1 cellular context compared by ENCODE assay signal in genomic region chr13:99969934-99970760, GRCh38.
A peak's percentile ranks its signal among the peaks of the same experiment; 100 is the strongest.
TF ChIP-seq lines count a peak whose summit lies in the region.

No MANE protein-coding gene starts in this region.

TF ChIP-seq in H1, 55 proteins besides CTCF, POLR2A, EP300 and RAD21:
- TF ChIP-seq SP2 (IDR thresholded peaks at IDR 0.05; ENCODE audit: low read length): no peak
- peak; percentile 22; the same call in 1 of the 2 replicates for TF ChIP-seq PHF8 (conservative IDR thresholded peaks at IDR 0.05; ENCODE audit: low read depth, low read length)
- no peak for TF ChIP-seq RXRA (IDR thresholded peaks at IDR 0.05; ENCODE audit: insufficient read depth, low read depth, low read length)
- peak; percentile 70; the same call in 1 of the 2 replicates for TF ChIP-seq MAX (IDR thresholded peaks at IDR 0.05)
- TF ChIP-seq JUN (IDR thresholded peaks at IDR 0.05; ENCODE audit: low read depth, low read length): no peak
- TF ChIP-seq SP1 (IDR thresholded peaks at IDR 0.05; ENCODE audit: low read depth, low read length): no peak
- TF ChIP-seq SAP30 (IDR thresholded peaks at IDR 0.05; ENCODE audit: insufficient read depth, insufficient replicate concordance, low read length): peak; percentile 41
- no peak for TF ChIP-seq FOSL1 (IDR thresholded peaks at IDR 0.05; ENCODE audit: insufficient read depth, low read depth, low read length)
- TF ChIP-seq ZNF274 (IDR thresholded peaks at IDR 0.05; ENCODE audit: borderline replicate concordance, extremely low read depth, low read length): no peak
- TF ChIP-seq POLR2AphosphoS5 (IDR thresholded peaks at IDR 0.05; ENCODE audit: low read depth, low read length): no peak
- no peak for TF ChIP-seq SUZ12 (IDR thresholded peaks at IDR 0.05; ENCODE audit: low read length)
- no peak for TF ChIP-seq CBX8 (IDR thresholded peaks at IDR 0.05; ENCODE audit: borderline replicate concordance, low read depth, low read length)
- peak; percentile 18; the same call in 1 of the 2 replicates for TF ChIP-seq TBP (IDR thresholded peaks at IDR 0.05; ENCODE audit: low read depth, low read length)
- no peak for TF ChIP-seq YY1 (IDR thresholded peaks at IDR 0.05; ENCODE audit: low read depth, low read length)
- no peak for TF ChIP-seq TEAD4 (IDR thresholded peaks at IDR 0.05; ENCODE audit: low read depth, low read length)
- TF ChIP-seq, protein P1, sequence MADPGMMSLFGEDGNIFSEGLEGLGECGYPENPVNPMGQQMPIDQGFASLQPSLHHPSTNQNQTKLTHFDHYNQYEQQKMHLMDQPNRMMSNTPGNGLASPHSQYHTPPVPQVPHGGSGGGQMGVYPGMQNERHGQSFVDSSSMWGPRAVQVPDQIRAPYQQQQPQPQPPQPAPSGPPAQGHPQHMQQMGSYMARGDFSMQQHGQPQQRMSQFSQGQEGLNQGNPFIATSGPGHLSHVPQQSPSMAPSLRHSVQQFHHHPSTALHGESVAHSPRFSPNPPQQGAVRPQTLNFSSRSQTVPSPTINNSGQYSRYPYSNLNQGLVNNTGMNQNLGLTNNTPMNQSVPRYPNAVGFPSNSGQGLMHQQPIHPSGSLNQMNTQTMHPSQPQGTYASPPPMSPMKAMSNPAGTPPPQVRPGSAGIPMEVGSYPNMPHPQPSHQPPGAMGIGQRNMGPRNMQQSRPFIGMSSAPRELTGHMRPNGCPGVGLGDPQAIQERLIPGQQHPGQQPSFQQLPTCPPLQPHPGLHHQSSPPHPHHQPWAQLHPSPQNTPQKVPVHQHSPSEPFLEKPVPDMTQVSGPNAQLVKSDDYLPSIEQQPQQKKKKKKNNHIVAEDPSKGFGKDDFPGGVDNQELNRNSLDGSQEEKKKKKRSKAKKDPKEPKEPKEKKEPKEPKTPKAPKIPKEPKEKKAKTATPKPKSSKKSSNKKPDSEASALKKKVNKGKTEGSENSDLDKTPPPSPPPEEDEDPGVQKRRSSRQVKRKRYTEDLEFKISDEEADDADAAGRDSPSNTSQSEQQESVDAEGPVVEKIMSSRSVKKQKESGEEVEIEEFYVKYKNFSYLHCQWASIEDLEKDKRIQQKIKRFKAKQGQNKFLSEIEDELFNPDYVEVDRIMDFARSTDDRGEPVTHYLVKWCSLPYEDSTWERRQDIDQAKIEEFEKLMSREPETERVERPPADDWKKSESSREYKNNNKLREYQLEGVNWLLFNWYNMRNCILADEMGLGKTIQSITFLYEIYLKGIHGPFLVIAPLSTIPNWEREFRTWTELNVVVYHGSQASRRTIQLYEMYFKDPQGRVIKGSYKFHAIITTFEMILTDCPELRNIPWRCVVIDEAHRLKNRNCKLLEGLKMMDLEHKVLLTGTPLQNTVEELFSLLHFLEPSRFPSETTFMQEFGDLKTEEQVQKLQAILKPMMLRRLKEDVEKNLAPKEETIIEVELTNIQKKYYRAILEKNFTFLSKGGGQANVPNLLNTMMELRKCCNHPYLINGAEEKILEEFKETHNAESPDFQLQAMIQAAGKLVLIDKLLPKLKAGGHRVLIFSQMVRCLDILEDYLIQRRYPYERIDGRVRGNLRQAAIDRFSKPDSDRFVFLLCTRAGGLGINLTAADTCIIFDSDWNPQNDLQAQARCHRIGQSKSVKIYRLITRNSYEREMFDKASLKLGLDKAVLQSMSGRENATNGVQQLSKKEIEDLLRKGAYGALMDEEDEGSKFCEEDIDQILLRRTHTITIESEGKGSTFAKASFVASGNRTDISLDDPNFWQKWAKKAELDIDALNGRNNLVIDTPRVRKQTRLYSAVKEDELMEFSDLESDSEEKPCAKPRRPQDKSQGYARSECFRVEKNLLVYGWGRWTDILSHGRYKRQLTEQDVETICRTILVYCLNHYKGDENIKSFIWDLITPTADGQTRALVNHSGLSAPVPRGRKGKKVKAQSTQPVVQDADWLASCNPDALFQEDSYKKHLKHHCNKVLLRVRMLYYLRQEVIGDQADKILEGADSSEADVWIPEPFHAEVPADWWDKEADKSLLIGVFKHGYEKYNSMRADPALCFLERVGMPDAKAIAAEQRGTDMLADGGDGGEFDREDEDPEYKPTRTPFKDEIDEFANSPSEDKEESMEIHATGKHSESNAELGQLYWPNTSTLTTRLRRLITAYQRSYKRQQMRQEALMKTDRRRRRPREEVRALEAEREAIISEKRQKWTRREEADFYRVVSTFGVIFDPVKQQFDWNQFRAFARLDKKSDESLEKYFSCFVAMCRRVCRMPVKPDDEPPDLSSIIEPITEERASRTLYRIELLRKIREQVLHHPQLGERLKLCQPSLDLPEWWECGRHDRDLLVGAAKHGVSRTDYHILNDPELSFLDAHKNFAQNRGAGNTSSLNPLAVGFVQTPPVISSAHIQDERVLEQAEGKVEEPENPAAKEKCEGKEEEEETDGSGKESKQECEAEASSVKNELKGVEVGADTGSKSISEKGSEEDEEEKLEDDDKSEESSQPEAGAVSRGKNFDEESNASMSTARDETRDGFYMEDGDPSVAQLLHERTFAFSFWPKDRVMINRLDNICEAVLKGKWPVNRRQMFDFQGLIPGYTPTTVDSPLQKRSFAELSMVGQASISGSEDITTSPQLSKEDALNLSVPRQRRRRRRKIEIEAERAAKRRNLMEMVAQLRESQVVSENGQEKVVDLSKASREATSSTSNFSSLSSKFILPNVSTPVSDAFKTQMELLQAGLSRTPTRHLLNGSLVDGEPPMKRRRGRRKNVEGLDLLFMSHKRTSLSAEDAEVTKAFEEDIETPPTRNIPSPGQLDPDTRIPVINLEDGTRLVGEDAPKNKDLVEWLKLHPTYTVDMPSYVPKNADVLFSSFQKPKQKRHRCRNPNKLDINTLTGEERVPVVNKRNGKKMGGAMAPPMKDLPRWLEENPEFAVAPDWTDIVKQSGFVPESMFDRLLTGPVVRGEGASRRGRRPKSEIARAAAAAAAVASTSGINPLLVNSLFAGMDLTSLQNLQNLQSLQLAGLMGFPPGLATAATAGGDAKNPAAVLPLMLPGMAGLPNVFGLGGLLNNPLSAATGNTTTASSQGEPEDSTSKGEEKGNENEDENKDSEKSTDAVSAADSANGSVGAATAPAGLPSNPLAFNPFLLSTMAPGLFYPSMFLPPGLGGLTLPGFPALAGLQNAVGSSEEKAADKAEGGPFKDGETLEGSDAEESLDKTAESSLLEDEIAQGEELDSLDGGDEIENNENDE (IDR thresholded peaks at IDR 0.05; ENCODE audit: insufficient replicate concordance, low read length): no peak
- no peak for TF ChIP-seq EZH2 (IDR thresholded peaks at IDR 0.05; ENCODE audit: low read depth, low read length, severe bottlenecking)
- TF ChIP-seq CTBP2 (IDR thresholded peaks at IDR 0.05; ENCODE audit: borderline replicate concordance, insufficient read depth, insufficient read length, low read length): no peak
- TF ChIP-seq SIRT6 (IDR thresholded peaks at IDR 0.05; ENCODE audit: low read length): no peak
- TF ChIP-seq JUND (IDR thresholded peaks at IDR 0.05; ENCODE audit: low read length): no peak
- no peak for TF ChIP-seq ATF2 (IDR thresholded peaks at IDR 0.05; ENCODE audit: low read length)
- TF ChIP-seq, protein P2, sequence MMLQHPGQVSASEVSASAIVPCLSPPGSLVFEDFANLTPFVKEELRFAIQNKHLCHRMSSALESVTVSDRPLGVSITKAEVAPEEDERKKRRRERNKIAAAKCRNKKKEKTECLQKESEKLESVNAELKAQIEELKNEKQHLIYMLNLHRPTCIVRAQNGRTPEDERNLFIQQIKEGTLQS (IDR thresholded peaks at IDR 0.05; ENCODE audit: insufficient read depth, low read depth, low read length): no peak
- TF ChIP-seq HDAC2 (IDR thresholded peaks at IDR 0.05; ENCODE audit: borderline replicate concordance in 1 of 2, low read depth in 2 of 2, low read length in 2 of 2): no peak
- no peak for TF ChIP-seq USF2 (IDR thresholded peaks at IDR 0.05; ENCODE audit: low read length)
- TF ChIP-seq RFX5 (IDR thresholded peaks at IDR 0.05; ENCODE audit: borderline replicate concordance, low read depth, low read length): no peak
- TF ChIP-seq CREB1 (IDR thresholded peaks at IDR 0.05): no peak
- TF ChIP-seq KDM4A (IDR thresholded peaks at IDR 0.05; ENCODE audit: low read depth, low read length, severe bottlenecking): peak; percentile 19
- TF ChIP-seq CBX5 (IDR thresholded peaks at IDR 0.05; ENCODE audit: low read depth, low read length): no peak
- no peak for TF ChIP-seq GABPA (IDR thresholded peaks at IDR 0.05; ENCODE audit: borderline replicate concordance, insufficient read depth, low read length)
- TF ChIP-seq BCL11A (IDR thresholded peaks at IDR 0.05; ENCODE audit: low read depth in 2 of 2, low read length in 2 of 2): no peak
- no peak for TF ChIP-seq KDM1A (IDR thresholded peaks at IDR 0.05; ENCODE audit: borderline replicate concordance, low read length)
- TF ChIP-seq SIN3A (conservative IDR thresholded peaks at IDR 0.05 in 1 of 2, IDR thresholded peaks at IDR 0.05 in 1 of 2; ENCODE audit: low read depth in 1 of 2, low read length in 2 of 2): 0 out of 4 replicates have a peak, but pooled peaks have one; percentile 7 to 23
- TF ChIP-seq SP4 (IDR thresholded peaks at IDR 0.05; ENCODE audit: low read length): no peak
- TF ChIP-seq NRF1 (IDR thresholded peaks at IDR 0.05; ENCODE audit: low read depth, low read length): no peak
- TF ChIP-seq HDAC6 (IDR thresholded peaks at IDR 0.05; ENCODE audit: low read depth, low read length): no peak
- TF ChIP-seq MAFK (IDR thresholded peaks at IDR 0.05; ENCODE audit: low read depth, low read length): no peak
- TF ChIP-seq SIX5 (IDR thresholded peaks at IDR 0.05; ENCODE audit: low read depth, low read length): no peak
